12 cellular contexts compared by ENCODE assay signal in genomic region chr1:115822117-115822516, GRCh38. TPM values are rescaled to one million over a fixed set of nuclear protein-coding genes. Genes with fewer than 3 reads are reported as not detected.
"Had no signal": no experiment of that assay in that cellular context is flagged by ENCODE, and none has a peak within 500 bp of the region (broad histone marks: within the 10 kb centered on the region; RNA-seq: fewer than 3 reads in every experiment).

No MANE protein-coding gene starts in this region.

- DNase-seq: GM23248, GOT3, H7, H9, HCEC 1CT, HFFc6 had no signal

- H2AFZ ChIP-seq: GM23248, GM23338 had no signal

- H3K9me3 ChIP-seq: HAP-1 had no signal

- H3K4me2 ChIP-seq: GM23338 had no signal

- H3K9ac ChIP-seq: GM23248 had no signal

- H3K27ac ChIP-seq: GM23248 had no signal

- FAIRE-seq: H1, H54 had no signal

- ATAC-seq: GM23338, HCT116 had no signal

- H3K4me3 ChIP-seq: GM23248, GM23338, HAP-1 had no signal

- H3K36me3 ChIP-seq: HAP-1 had no signal

RNA-seq across cellular contexts. Expression of gene NHLH2, which starts 18.8 kb away (rescaled TPM):
- total RNA-seq: GM23248, H4, HFFc6 had no signal

RNA-seq across cellular contexts. Expression of gene CASQ2, which starts 53.6 kb away (rescaled TPM):
- total RNA-seq: GM23248, GM23338, H1, H4, H9, HFFc6 had no signal
- polyA plus RNA-seq: GM23248, GM23338, H1 had no signal
